8 cellular contexts compared by ENCODE assay signal in the genomic region with DNA sequence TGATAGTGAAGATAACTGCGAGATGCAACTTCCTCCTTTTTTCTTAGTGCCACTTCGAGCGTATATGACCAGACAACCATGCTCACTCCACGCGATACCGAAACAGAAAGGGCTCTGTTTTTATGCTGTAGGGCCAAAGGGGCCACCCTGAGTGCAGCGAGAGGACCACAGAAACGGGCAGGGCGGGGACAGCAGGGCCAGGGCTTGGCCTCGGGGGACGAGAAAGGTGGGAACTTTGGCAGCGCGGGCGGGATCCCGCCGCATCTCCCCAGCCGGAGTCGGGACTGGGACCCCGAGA. TPM values are rescaled to one million over a fixed set of nuclear protein-coding genes. Genes with fewer than 3 reads are reported as not detected.
DNase-seq lines count a peak whose midpoint lies in the region; TF ChIP-seq lines count a peak whose summit lies in the region.

No MANE protein-coding gene starts in this region.

- H3K9me3 ChIP-seq in MM.1S (replicated peaks; ENCODE audit: insufficient read depth, low read length) (no peaks in the 10 kb centered on the region), WERI-Rb-1 (ENCODE audit: severe bottlenecking) (no peaks in the 10 kb centered on the region)

- H3K4me2 ChIP-seq in MM.1S (ENCODE audit: low read depth, low read length): peak overlapping the region; percentile 56; the same call in 1 of the 2 replicates

- H3K27ac ChIP-seq in MM.1S (ENCODE audit: low read length) (peak overlapping the region; percentile 94), WERI-Rb-1 (peak overlapping the region; percentile 64), caudate nucleus (ENCODE audit: low read depth, low read length) (peak overlapping the region; percentile 91)

- H3K27ac Mint-ChIP-seq in HFFc6: peak overlapping the region; percentile 88

- H3K9me3 Mint-ChIP-seq in HFFc6: no peaks in the 10 kb centered on the region

- H3K36me3 Mint-ChIP-seq in HFFc6 (ENCODE audit: low read depth): peaks cover 5% of the 10 kb centered on the region; the same call in 1 of the 2 replicates

- peak overlapping the region; percentile 87 for H2AFZ ChIP-seq in MM.1S (ENCODE audit: low read length)

- 0 out of 2 replicates have a peak, but pooled peaks cover 4% of the 10 kb centered on the region for H3K4me1 ChIP-seq in MM.1S (ENCODE audit: low read length)

- H3K36me3 ChIP-seq in MM.1S (replicated peaks; ENCODE audit: insufficient read depth, low read length): no peaks in the 10 kb centered on the region
- H3K36me3 ChIP-seq in WERI-Rb-1: no peaks in the 10 kb centered on the region

- H4K20me1 ChIP-seq in MM.1S (ENCODE audit: insufficient read depth, low read length): 0 out of 2 replicates have a peak, but pooled peaks cover 5% of the 10 kb centered on the region

- peak overlapping the region; percentile 97 for H3K4me3 Mint-ChIP-seq in HFFc6

- DNase-seq in GM13977 (ENCODE audit: low spot score) (peak; percentile 84), HFFc6 (peak; percentile 43), MM.1S (peak; percentile 90), WERI-Rb-1 (peak; percentile 51), caudate nucleus (lab: John Stamatoyannopoulos, UW) (peak in 21 of 61 donors; percentile 5 to 78 (median 62)), kidney tubule cell (ENCODE audit: low spot score) (peak; percentile 72), DMS153 treated with DMSO at 0.1 percent for 48 hours (lab: John Stamatoyannopoulos, UW; ENCODE audit: unreplicated experiment) (no peak)
- peak; percentile 50 to 54 for DNase-seq in stimulated activated CD4-positive, alpha-beta T cell treated with anti-CD3 and anti-CD28 coated beads, Interleukin-2, amount 100 ng/mL, for 48 hours

- TF ChIP-seq CTCF in GM13977 (IDR thresholded peaks at IDR 0.05; ENCODE audit: extremely low read depth, insufficient read depth, missing control alignments) (no peak), HFFc6 (IDR thresholded peaks at IDR 0.05) (no peak), MM.1S (IDR thresholded peaks at IDR 0.05; ENCODE audit: low read length) (no peak), WERI-Rb-1 (IDR thresholded peaks at IDR 0.05; ENCODE audit: low read depth, low read length) (no peak)

- H3K4me3 ChIP-seq in MM.1S (ENCODE audit: low read length): peak overlapping the region; percentile 83
- H3K4me3 ChIP-seq in WERI-Rb-1 (ENCODE audit: low read depth, low read length): peak overlapping the region; percentile 80

- no peaks in the 10 kb centered on the region for H3K9me2 ChIP-seq in MM.1S (replicated peaks; ENCODE audit: insufficient read depth, low read length)

- in situ Hi-C loops in GM13977 (cut with MboI; ENCODE audit: low pct_unique_long_range_greater_than_20kb, low sequenced_read_pairs, unreplicated experiment): loop anchor here (10.0 kb wide), 1 partner anchor 185 kb away; no protein-coding TSS in a partner anchor

- peaks cover 25% of the 10 kb centered on the region for H3F3A ChIP-seq in MM.1S (ENCODE audit: insufficient read depth, low read length)

- peaks cover 48% of the 10 kb centered on the region for H3K79me2 ChIP-seq in MM.1S (ENCODE audit: low read length)

- no peaks in the 10 kb centered on the region; the same call in 1 of the 2 replicates for H3K27me3 Mint-ChIP-seq in HFFc6 (ENCODE audit: insufficient read depth)

- peaks cover 35% of the 10 kb centered on the region for H3K4me1 Mint-ChIP-seq in HFFc6 (ENCODE audit: low read depth)

- H3K27me3 ChIP-seq in MM.1S (replicated peaks; ENCODE audit: insufficient read depth, low read length): no peaks in the 10 kb centered on the region
- H3K27me3 ChIP-seq in WERI-Rb-1 (ENCODE audit: insufficient read depth, low read depth, severe bottlenecking): no peaks in the 10 kb centered on the region

- H3K9ac ChIP-seq in MM.1S (ENCODE audit: low read length): peak overlapping the region; percentile 93

RNA-seq across cellular contexts. Expression of a gene that starts 0.5 kb away (rescaled TPM):
- total RNA-seq in HFFc6 (2021; fragmentation: NEBNext Ultra II Directional; extraction: Animal tissue kit (Norgen Biotek cat#: 25700)): 10 to 100 TPM; 21.0 to 29.8 (median 22.6) TPM

RNA-seq across cellular contexts. Expression of a gene that starts 7.0 kb away (rescaled TPM):
- total RNA-seq in HFFc6 (2021; fragmentation: NEBNext Ultra II Directional; extraction: Animal tissue kit (Norgen Biotek cat#: 25700)): not detected
